In genomic region chr12:122483969-122484368, GRCh38 we compare ENCODE assay signal across 17 cellular contexts. TPM values are rescaled to one million over a fixed set of nuclear protein-coding genes. Genes with fewer than 3 reads are reported as not detected.
DNase-seq lines count a peak whose midpoint lies in the region.
"Had no signal": no experiment of that assay in that cellular context is flagged by ENCODE, and none has a peak within 500 bp of the region (broad histone marks: within the 10 kb centered on the region; RNA-seq: fewer than 3 reads in every experiment).

No MANE protein-coding gene starts in this region.

- no peaks in the 10 kb centered on the region for H3K9me3 Mint-ChIP-seq in activated CD4-positive, alpha-beta T cell treated with anti-CD3 and anti-CD28 coated beads, Interleukin-2, amount 10 ng/mL, durations not matched to agents 7 days and 5 days
- H3K9me3 Mint-ChIP-seq in activated naive CD8-positive, alpha-beta T cell (ENCODE audit: low read depth): no peaks in the 10 kb centered on the region
- no peaks in the 10 kb centered on the region for H3K9me3 Mint-ChIP-seq in activated naive CD8-positive, alpha-beta T cell treated with anti-CD3 and anti-CD28 coated beads for 36 hours
- no peaks in the 10 kb centered on the region for H3K9me3 Mint-ChIP-seq in activated T-helper 2 cell treated with anti-CD3 and anti-CD28 coated beads, Interferon-gamma antibody, Interleukin-2, Interleukin-4, amounts not matched to agents 10 μg/mL and 5 μg/mL and 100 μg/mL, durations not matched to agents 14 hours and 24 hours and 36 hours

- peaks cover 41% of the 10 kb centered on the region in 2 experiments for H3K36me3 ChIP-seq in trophoblast cell (ENCODE audit: control insufficient read depth in 1 of 2, insufficient read depth in 2 of 2, low read length in 2 of 2)

- POLR2A ChIA-PET in activated CD4-positive, alpha-beta T cell treated with anti-CD3 and anti-CD28 coated beads, Interleukin-2, amount 10 ng/mL, durations not matched to agents 7 days and 5 days (lab: Charles Lee): no interaction called here

- no peak overlapping the region for H3K18ac ChIP-seq in trophoblast cell (ENCODE audit: low read length)

- H4K12ac ChIP-seq in trophoblast cell (ENCODE audit: low read depth, low read length): no peak overlapping the region

- H3K27ac Mint-ChIP-seq in activated CD4-positive, alpha-beta T cell treated with anti-CD3 and anti-CD28 coated beads, Interleukin-2, amount 10 ng/mL, durations not matched to agents 7 days and 5 days: peak overlapping the region; percentile 46
- peak overlapping the region; percentile 1 for H3K27ac Mint-ChIP-seq in activated naive CD8-positive, alpha-beta T cell
- no peak overlapping the region for H3K27ac Mint-ChIP-seq in activated naive CD8-positive, alpha-beta T cell treated with anti-CD3 and anti-CD28 coated beads for 36 hours
- no peak overlapping the region for H3K27ac Mint-ChIP-seq in activated T-helper 2 cell treated with anti-CD3 and anti-CD28 coated beads, Interferon-gamma antibody, Interleukin-2, Interleukin-4, amounts not matched to agents 10 μg/mL and 5 μg/mL and 100 μg/mL, durations not matched to agents 14 hours and 24 hours and 36 hours

- no peak overlapping the region for H3K4ac ChIP-seq in trophoblast cell (ENCODE audit: low read depth, low read length)

- H3K79me1 ChIP-seq in trophoblast cell (ENCODE audit: low read length): no peaks in the 10 kb centered on the region

- H3K4me1 ChIP-seq in trophoblast cell (ENCODE audit: control insufficient read depth in 1 of 2, insufficient read depth in 2 of 2, low read length in 2 of 2): no peaks in the 10 kb centered on the region
- H3K4me1 ChIP-seq: BE2C, HAP-1 had no signal

- no peak for DNase-seq in activated CD4-positive, alpha-beta T cell treated with anti-CD3 and anti-CD28 coated beads, Interleukin-2, amount 10 ng/mL, durations not matched to agents 7 days and 5 days
- no peak for DNase-seq in activated CD4-positive, alpha-beta T cell treated with anti-CD3 and anti-CD28 coated beads for 4 hours
- DNase-seq in activated naive CD8-positive, alpha-beta T cell treated with anti-CD3 and anti-CD28 coated beads for 36 hours: no peak
- peak; percentile 3 for DNase-seq in activated T-helper 2 cell treated with anti-CD3 and anti-CD28 coated beads, Interferon-gamma antibody, Interleukin-2, Interleukin-4, amounts not matched to agents 10 μg/mL and 5 μg/mL and 100 μg/mL, durations not matched to agents 14 hours and 24 hours and 36 hours (ENCODE audit: low spot score)
- no peak for DNase-seq in trophoblast cell
- DNase-seq in GM03348 (ENCODE audit: low spot score): no peak
- DNase-seq in activated CD4-positive, CD25-positive, alpha-beta regulatory T cell (lab: John Stamatoyannopoulos, UW): no peak
- DNase-seq: 8988T, BE2C, DMS 273 treated with DMSO at 0.1 percent for 48 hours, GDM1, NCI-H187 treated with DMSO at 0.1 percent for 48 hours, NCI-H69, SHP77 had no signal

- no peak overlapping the region for H3K9ac ChIP-seq in trophoblast cell (ENCODE audit: low read length)

- no peak overlapping the region for H2BK120ac ChIP-seq in trophoblast cell (ENCODE audit: insufficient read depth, low read length, poor library complexity)

- H3K9me3 ChIP-seq in trophoblast cell (ENCODE audit: insufficient read depth, low read depth, low read length): no peaks in the 10 kb centered on the region
- H3K9me3 ChIP-seq: BE2C, HAP-1 had no signal

- no peak overlapping the region for H2AFZ ChIP-seq in trophoblast cell (ENCODE audit: insufficient read depth, low read length, poor library complexity)

- no peak overlapping the region for H2BK5ac ChIP-seq in trophoblast cell (ENCODE audit: low read depth, low read length, poor library complexity)

- CTCF ChIA-PET in activated CD4-positive, alpha-beta T cell treated with anti-CD3 and anti-CD28 coated beads, Interleukin-2, amount 10 ng/mL, durations not matched to agents 7 days and 5 days (lab: Charles Lee): interaction anchor here (0.6 to 2.5 kb wide), 4 partner anchors 12 to 704 kb away, joined by 3 to 18 read pairs (median 4); no protein-coding TSS in a partner anchor

- intact Hi-C loops in activated T-helper 2 cell treated with anti-CD3 and anti-CD28 coated beads, Interferon-gamma antibody, Interleukin-2, Interleukin-4, amounts not matched to agents 10 μg/mL and 5 μg/mL and 100 μg/mL, durations not matched to agents 14 hours and 24 hours and 36 hours (cut with micrococcal nuclease): no loop called here

- no peaks in the 10 kb centered on the region for H3K79me2 ChIP-seq in trophoblast cell (ENCODE audit: control insufficient read depth, insufficient read depth, low read length, poor library complexity)

- H3K14ac ChIP-seq in trophoblast cell (ENCODE audit: low read length): no peak overlapping the region

- no peak overlapping the region for H4K8ac ChIP-seq in trophoblast cell (ENCODE audit: low read depth, low read length)

- peaks cover 7% of the 10 kb centered on the region for H3K4me1 Mint-ChIP-seq in activated CD4-positive, alpha-beta T cell treated with anti-CD3 and anti-CD28 coated beads, Interleukin-2, amount 10 ng/mL, durations not matched to agents 7 days and 5 days
- peaks cover 3% of the 10 kb centered on the region for H3K4me1 Mint-ChIP-seq in activated naive CD8-positive, alpha-beta T cell (ENCODE audit: low read depth)
- peaks cover 10% of the 10 kb centered on the region for H3K4me1 Mint-ChIP-seq in activated naive CD8-positive, alpha-beta T cell treated with anti-CD3 and anti-CD28 coated beads for 36 hours
- peaks cover 4% of the 10 kb centered on the region for H3K4me1 Mint-ChIP-seq in activated T-helper 2 cell treated with anti-CD3 and anti-CD28 coated beads, Interferon-gamma antibody, Interleukin-2, Interleukin-4, amounts not matched to agents 10 μg/mL and 5 μg/mL and 100 μg/mL, durations not matched to agents 14 hours and 24 hours and 36 hours (ENCODE audit: low read depth)

- H3K4me3 ChIP-seq in trophoblast cell (ENCODE audit: low read depth, low read length): no peak overlapping the region
- H3K4me3 ChIP-seq: HAP-1, K562 had no signal

- no peak overlapping the region for H3K23ac ChIP-seq in trophoblast cell (ENCODE audit: low read length)

- no CpG with 5 or more reads among the region's 5 CpGs for WGBS in trophoblast cell (ENCODE audit: extremely low coverage, insufficient coverage, insufficient read length)

- H3K27me3 ChIP-seq in trophoblast cell (ENCODE audit: insufficient read depth, low read length): no peaks in the 10 kb centered on the region
- H3K27me3 ChIP-seq: BE2C had no signal

- H3K27ac ChIP-seq in trophoblast cell (ENCODE audit: low read depth, low read length): no peak overlapping the region

- H2BK12ac ChIP-seq in trophoblast cell (ENCODE audit: low read length): no peak overlapping the region

- H3K4me3 Mint-ChIP-seq in activated CD4-positive, alpha-beta T cell treated with anti-CD3 and anti-CD28 coated beads, Interleukin-2, amount 10 ng/mL, durations not matched to agents 7 days and 5 days: no peak overlapping the region
- H3K4me3 Mint-ChIP-seq in activated naive CD8-positive, alpha-beta T cell: no peak overlapping the region
- no peak overlapping the region for H3K4me3 Mint-ChIP-seq in activated naive CD8-positive, alpha-beta T cell treated with anti-CD3 and anti-CD28 coated beads for 36 hours
- H3K4me3 Mint-ChIP-seq in activated T-helper 2 cell treated with anti-CD3 and anti-CD28 coated beads, Interferon-gamma antibody, Interleukin-2, Interleukin-4, amounts not matched to agents 10 μg/mL and 5 μg/mL and 100 μg/mL, durations not matched to agents 14 hours and 24 hours and 36 hours (ENCODE audit: low read depth): no peak overlapping the region

- H3K36me3 Mint-ChIP-seq in activated CD4-positive, alpha-beta T cell treated with anti-CD3 and anti-CD28 coated beads, Interleukin-2, amount 10 ng/mL, durations not matched to agents 7 days and 5 days (ENCODE audit: low read depth): peaks cover 54% of the 10 kb centered on the region
- H3K36me3 Mint-ChIP-seq in activated naive CD8-positive, alpha-beta T cell: peaks cover 9% of the 10 kb centered on the region
- H3K36me3 Mint-ChIP-seq in activated naive CD8-positive, alpha-beta T cell treated with anti-CD3 and anti-CD28 coated beads for 36 hours: peaks cover 22% of the 10 kb centered on the region
- H3K36me3 Mint-ChIP-seq in activated T-helper 2 cell treated with anti-CD3 and anti-CD28 coated beads, Interferon-gamma antibody, Interleukin-2, Interleukin-4, amounts not matched to agents 10 μg/mL and 5 μg/mL and 100 μg/mL, durations not matched to agents 14 hours and 24 hours and 36 hours (ENCODE audit: low read depth): peaks cover 73% of the 10 kb centered on the region

- no peaks in the 10 kb centered on the region for H3K27me3 Mint-ChIP-seq in activated CD4-positive, alpha-beta T cell treated with anti-CD3 and anti-CD28 coated beads, Interleukin-2, amount 10 ng/mL, durations not matched to agents 7 days and 5 days
- no peaks in the 10 kb centered on the region for H3K27me3 Mint-ChIP-seq in activated naive CD8-positive, alpha-beta T cell
- no peaks in the 10 kb centered on the region for H3K27me3 Mint-ChIP-seq in activated naive CD8-positive, alpha-beta T cell treated with anti-CD3 and anti-CD28 coated beads for 36 hours
- no peaks in the 10 kb centered on the region for H3K27me3 Mint-ChIP-seq in activated T-helper 2 cell treated with anti-CD3 and anti-CD28 coated beads, Interferon-gamma antibody, Interleukin-2, Interleukin-4, amounts not matched to agents 10 μg/mL and 5 μg/mL and 100 μg/mL, durations not matched to agents 14 hours and 24 hours and 36 hours (ENCODE audit: low read depth)

- H4K91ac ChIP-seq in trophoblast cell (ENCODE audit: low read depth, low read length): no peak overlapping the region

- no peak overlapping the region for H3K4me2 ChIP-seq in trophoblast cell (ENCODE audit: low read length)

- H2AK5ac ChIP-seq in trophoblast cell (ENCODE audit: low read length): no peak overlapping the region

RNA-seq across cellular contexts. Expression of gene ZCCHC8, which starts 16.8 kb away (rescaled TPM):
- total RNA-seq in activated CD4-positive, alpha-beta T cell treated with anti-CD3 and anti-CD28 coated beads, Interleukin-2, amount 10 ng/mL, durations not matched to agents 7 days and 5 days: 10 to 100 TPM; 45.1 to 50.2 TPM
- total RNA-seq in activated naive CD8-positive, alpha-beta T cell treated with anti-CD3 and anti-CD28 coated beads for 36 hours: 10 to 100 TPM; 40.7 to 41.7 TPM
- total RNA-seq in activated T-helper 2 cell treated with anti-CD3 and anti-CD28 coated beads, Interferon-gamma antibody, Interleukin-2, Interleukin-4, amounts not matched to agents 10 μg/mL and 5 μg/mL and 100 μg/mL, durations not matched to agents 14 hours and 24 hours and 36 hours: 38.6 and 39.7 TPM in 2 replicates
- 63.0 and 64.9 TPM in 2 replicates for polyA plus RNA-seq in trophoblast cell (2013)

RNA-seq across cellular contexts. Expression of gene RSRC2, which starts 42.8 kb away (rescaled TPM):
- total RNA-seq in activated CD4-positive, alpha-beta T cell treated with anti-CD3 and anti-CD28 coated beads, Interleukin-2, amount 10 ng/mL, durations not matched to agents 7 days and 5 days: 10 to 100 TPM; 79.6 to 82.3 TPM
- total RNA-seq in activated naive CD8-positive, alpha-beta T cell treated with anti-CD3 and anti-CD28 coated beads for 36 hours: 10 to 100 TPM; 89.0 to 93.0 TPM
- total RNA-seq in activated T-helper 2 cell treated with anti-CD3 and anti-CD28 coated beads, Interferon-gamma antibody, Interleukin-2, Interleukin-4, amounts not matched to agents 10 μg/mL and 5 μg/mL and 100 μg/mL, durations not matched to agents 14 hours and 24 hours and 36 hours: 105 and 107 TPM in 2 replicates
- polyA plus RNA-seq in trophoblast cell (2013): 90.0 and 93.1 TPM in 2 replicates

RNA-seq across cellular contexts. Expression of gene KNTC1, which starts 43.1 kb away (rescaled TPM):
- 100 to 1,000 TPM; 124 to 136 TPM for total RNA-seq in activated CD4-positive, alpha-beta T cell treated with anti-CD3 and anti-CD28 coated beads, Interleukin-2, amount 10 ng/mL, durations not matched to agents 7 days and 5 days
- 10 to 100 TPM; 85.9 to 89.9 TPM for total RNA-seq in activated naive CD8-positive, alpha-beta T cell treated with anti-CD3 and anti-CD28 coated beads for 36 hours
- total RNA-seq in activated T-helper 2 cell treated with anti-CD3 and anti-CD28 coated beads, Interferon-gamma antibody, Interleukin-2, Interleukin-4, amounts not matched to agents 10 μg/mL and 5 μg/mL and 100 μg/mL, durations not matched to agents 14 hours and 24 hours and 36 hours: 121 and 122 TPM in 2 replicates
- polyA plus RNA-seq in trophoblast cell (2013): 48.3 and 49.9 TPM in 2 replicates

Comparison
In these comparisons a context has a peak if more than half of its experiments do, and no peak if none do; other contexts are left out.
1. H3K27ac Mint-ChIP-seq: peak in activated CD4-positive, alpha-beta T cell treated with anti-CD3 and anti-CD28 coated beads, Interleukin-2, amount 10 ng/mL, durations not matched to agents 7 days and 5 days (single experiment) and activated naive CD8-positive, alpha-beta T cell (single experiment); none in activated naive CD8-positive, alpha-beta T cell treated with anti-CD3 and anti-CD28 coated beads for 36 hours (single experiment) and activated T-helper 2 cell treated with anti-CD3 and anti-CD28 coated beads, Interferon-gamma antibody, Interleukin-2, Interleukin-4, amounts not matched to agents 10 μg/mL and 5 μg/mL and 100 μg/mL, durations not matched to agents 14 hours and 24 hours and 36 hours (single experiment).